In genomic region chr3:54582424-54582823, GRCh38 we compare ENCODE assay signal across 25 cellular contexts.
"Had no signal": no experiment of that assay in that cellular context is flagged by ENCODE, and none has a peak within 500 bp of the region (broad histone marks: within the 10 kb centered on the region; RNA-seq: fewer than 3 reads in every experiment).

No MANE protein-coding gene starts in this region.

- DNase-seq: colonic mucosa; cortex of kidney; dermis blood vessel endothelial cell; dorsolateral prefrontal cortex; effector CD4-positive, alpha-beta T cell; effector CD8-positive, alpha-beta T cell; effector memory CD4-positive, alpha-beta T cell; effector memory CD8-positive, alpha-beta T cell; endodermal cell; erythroblast; esophagus squamous epithelium; foreskin fibroblast; foreskin keratinocyte; foreskin melanocyte; gastrocnemius medialis; glutamatergic neuron; head of caudate nucleus; heart left ventricle; heart right ventricle had no signal

- H3K9me3 ChIP-seq: colonic mucosa, esophagus muscularis mucosa, esophagus squamous epithelium, gastrocnemius medialis, gastroesophageal sphincter, heart left ventricle, heart right ventricle had no signal

- H3K4me3 ChIP-seq: colonic mucosa, coronary artery, dorsolateral prefrontal cortex, esophagus muscularis mucosa, esophagus squamous epithelium, gastrocnemius medialis, gastroesophageal sphincter, heart left ventricle, heart right ventricle had no signal

- ATAC-seq: effector memory CD8-positive, alpha-beta T cell; esophagus mucosa; foreskin keratinocyte; gastrocnemius medialis; gastroesophageal sphincter; heart left ventricle; heart right ventricle had no signal

- H3K27me3 Mint-ChIP-seq: dendritic cell treated with granulocyte-macrophage colony-stimulating factor and Interleukin-4, amounts not matched to agents 40 ng/mL and 50 ng/mL, for 4 days; effector memory CD8-positive, alpha-beta T cell had no signal

- H3K4me1 Mint-ChIP-seq: endodermal cell had no signal

- H3K4me3 Mint-ChIP-seq: dendritic cell treated with granulocyte-macrophage colony-stimulating factor and Interleukin-4, amounts not matched to agents 40 ng/mL and 50 ng/mL, for 4 days; effector memory CD8-positive, alpha-beta T cell; endodermal cell had no signal

- H3K27me3 ChIP-seq: colonic mucosa, dorsolateral prefrontal cortex, esophagus muscularis mucosa, esophagus squamous epithelium, foreskin keratinocyte, gastrocnemius medialis, gastroesophageal sphincter, heart left ventricle, heart right ventricle had no signal

- H3K27ac ChIP-seq: colonic mucosa, coronary artery, dorsolateral prefrontal cortex, epithelial cell of prostate, esophagus muscularis mucosa, esophagus squamous epithelium, foreskin keratinocyte, gastrocnemius medialis, gastroesophageal sphincter, heart left ventricle, heart right ventricle had no signal

- H3K4me1 ChIP-seq: colonic mucosa, esophagus muscularis mucosa, esophagus squamous epithelium, foreskin keratinocyte, gastrocnemius medialis, gastroesophageal sphincter, heart left ventricle, heart right ventricle had no signal

- H3K36me3 ChIP-seq: colonic mucosa, esophagus muscularis mucosa, esophagus squamous epithelium, gastrocnemius medialis, gastroesophageal sphincter, heart left ventricle, heart right ventricle had no signal

- H3K27ac Mint-ChIP-seq: dendritic cell treated with granulocyte-macrophage colony-stimulating factor and Interleukin-4, amounts not matched to agents 40 ng/mL and 50 ng/mL, for 4 days; effector memory CD8-positive, alpha-beta T cell; endodermal cell had no signal
